ENCODE assay signal across 8 cellular contexts in the genomic region with DNA sequence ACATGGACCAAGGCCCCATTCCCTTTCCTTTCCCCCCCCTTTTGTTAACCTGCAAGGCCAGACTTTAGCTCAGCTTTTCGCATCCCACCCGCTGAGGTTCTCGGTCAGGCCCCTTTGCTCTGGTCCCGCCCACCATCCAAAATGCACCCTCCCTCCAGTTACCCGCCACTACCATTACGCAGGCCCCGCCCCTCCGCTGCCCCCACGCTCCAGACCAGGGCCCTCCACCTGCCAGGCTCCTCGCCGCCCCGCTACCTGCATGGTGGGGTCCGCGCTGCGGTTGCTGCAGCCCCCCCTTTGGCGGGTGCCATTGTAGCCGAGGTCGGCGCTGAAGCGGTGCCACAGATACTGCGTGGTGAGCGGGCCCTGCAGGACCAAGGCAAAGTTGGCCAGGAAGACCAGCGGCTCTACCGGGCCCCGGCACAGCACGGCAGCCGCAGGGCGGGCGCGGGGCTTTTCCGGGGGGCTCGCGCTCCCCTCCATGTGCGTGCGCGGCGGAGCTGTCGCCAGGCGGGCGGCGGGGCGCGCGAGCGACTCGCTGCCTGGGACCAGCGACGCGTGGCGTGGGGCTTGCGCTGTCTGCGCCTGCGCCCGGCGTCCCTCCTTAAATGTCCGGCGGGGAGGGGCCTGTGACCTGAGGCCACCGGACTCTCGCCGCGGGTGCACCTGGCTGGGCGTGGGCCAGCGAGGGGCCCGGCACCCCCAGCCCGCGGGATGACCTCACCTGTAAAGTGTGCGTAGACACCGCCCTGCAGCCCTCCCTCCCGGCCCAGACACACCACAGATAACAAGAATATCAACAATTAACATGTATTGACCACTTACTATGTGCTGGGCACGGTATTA. TPM values are rescaled to one million over a fixed set of nuclear protein-coding genes. Genes with fewer than 3 reads are reported as not detected.
DNase-seq lines count a peak whose midpoint lies in the region; ATAC-seq and TF ChIP-seq lines count a peak whose summit lies in the region.

TSS of gene SLC46A1 (minus strand) at position 581 of the 846 bp plus-strand sequence. CDS start at position 483, 98 bp downstream.

- no peak for TF ChIP-seq CTCF in GM12875 (IDR thresholded peaks at IDR 0.05; ENCODE audit: borderline replicate concordance, insufficient read depth, low read depth, low read length)
- TF ChIP-seq CTCF in foreskin keratinocyte (conservative IDR thresholded peaks at IDR 0.05): no peak
- TF ChIP-seq CTCF in neural progenitor cell (IDR thresholded peaks at IDR 0.05): no peak

- peak within 1 kb of the TSS; percentile 94 for H3K4me2 ChIP-seq in neural progenitor cell

- 2% methylated on average over 70 of the region's 70 CpGs for WGBS in thymus

- ATAC-seq in HG03045 (IDR thresholded peaks at IDR 0.05; ENCODE audit: unreplicated experiment) (peak; percentile 65), foreskin keratinocyte (peak; percentile 8), GM18520 (IDR thresholded peaks at IDR 0.05; ENCODE audit: unreplicated experiment) (no peak)
- peak; percentile 83 for ATAC-seq in activated T-helper 17 cell treated with anti-CD3 and anti-CD28 coated beads, Interleukin-2, amount 50 U/mL, for 72 hours (replicated peaks)

- H3K27ac ChIP-seq in foreskin keratinocyte (peak within 1 kb of the TSS; percentile 36), neural progenitor cell (no peak within 1 kb of the TSS), thymus (ENCODE audit: low read depth) (peak within 1 kb of the TSS; percentile 46)

- H3K9me3 Mint-ChIP-seq in activated T-helper 17 cell treated with anti-CD3 and anti-CD28 coated beads, Interleukin-2, amount 50 U/mL, for 72 hours: no peaks in the 10 kb centered on the region
- H3K9me3 Mint-ChIP-seq in neural progenitor cell: no peaks in the 10 kb centered on the region

- peaks cover 13% of the 10 kb centered on the region for H3K4me1 Mint-ChIP-seq in activated T-helper 17 cell treated with anti-CD3 and anti-CD28 coated beads, Interleukin-2, amount 50 U/mL, for 72 hours
- H3K4me1 Mint-ChIP-seq in neural progenitor cell: peaks cover 17% of the 10 kb centered on the region

- H3K27ac Mint-ChIP-seq in activated T-helper 17 cell treated with anti-CD3 and anti-CD28 coated beads, Interleukin-2, amount 50 U/mL, for 72 hours: peak within 1 kb of the TSS; percentile 33
- peak within 1 kb of the TSS; percentile 48 for H3K27ac Mint-ChIP-seq in neural progenitor cell

- H4K20me1 ChIP-seq in neural progenitor cell (ENCODE audit: low read depth): no peaks in the 10 kb centered on the region

- no peaks in the 10 kb centered on the region for H3K36me3 ChIP-seq in neural progenitor cell
- no peaks in the 10 kb centered on the region for H3K36me3 ChIP-seq in thymus (ENCODE audit: control insufficient read depth, insufficient read depth)

- peak within 1 kb of the TSS; percentile 64 for H3K4me3 ChIP-seq in GM12875 (ENCODE audit: low read depth, low read length)
- peak within 1 kb of the TSS; percentile 63 for H3K4me3 ChIP-seq in neural progenitor cell
- peak within 1 kb of the TSS; percentile 40 for H3K4me3 ChIP-seq in thymus (ENCODE audit: low read length)

- DNase-seq in NCI-H774 (lab: John Stamatoyannopoulos, UW) (peak; percentile 54), foreskin keratinocyte (no peak), neural progenitor cell (ENCODE audit: low spot score) (peak; percentile 68)

- no peaks in the 10 kb centered on the region for H3K79me2 ChIP-seq in neural progenitor cell (ENCODE audit: low read depth)

- H3K27me3 Mint-ChIP-seq in activated T-helper 17 cell treated with anti-CD3 and anti-CD28 coated beads, Interleukin-2, amount 50 U/mL, for 72 hours: peaks cover 10% of the 10 kb centered on the region
- H3K27me3 Mint-ChIP-seq in neural progenitor cell (ENCODE audit: insufficient read depth, low read depth): peaks cover 16% of the 10 kb centered on the region

- H2AFZ ChIP-seq in neural progenitor cell (replicated peaks): peak within 1 kb of the TSS; percentile 86

- no peaks in the 10 kb centered on the region for H3K27me3 ChIP-seq in foreskin keratinocyte
- peaks cover 66% of the 10 kb centered on the region for H3K27me3 ChIP-seq in neural progenitor cell
- peaks cover 8% of the 10 kb centered on the region for H3K27me3 ChIP-seq in thymus (ENCODE audit: control insufficient read depth, insufficient read depth)

- peaks cover 27% of the 10 kb centered on the region for H3F3A ChIP-seq in neural progenitor cell (ENCODE audit: low read depth)

- no peak within 1 kb of the TSS for H3K9ac ChIP-seq in neural progenitor cell

- H3K4me1 ChIP-seq in foreskin keratinocyte (peaks cover 34% of the 10 kb centered on the region), neural progenitor cell (peaks cover 21% of the 10 kb centered on the region), thymus (ENCODE audit: control insufficient read depth, insufficient read depth, low read length) (no peaks in the 10 kb centered on the region)

- no peaks in the 10 kb centered on the region for H3K36me3 Mint-ChIP-seq in activated T-helper 17 cell treated with anti-CD3 and anti-CD28 coated beads, Interleukin-2, amount 50 U/mL, for 72 hours (ENCODE audit: low read depth)
- no peaks in the 10 kb centered on the region for H3K36me3 Mint-ChIP-seq in neural progenitor cell

- H3K4me3 Mint-ChIP-seq in activated T-helper 17 cell treated with anti-CD3 and anti-CD28 coated beads, Interleukin-2, amount 50 U/mL, for 72 hours: peak within 1 kb of the TSS; percentile 76
- H3K4me3 Mint-ChIP-seq in neural progenitor cell: peak within 1 kb of the TSS; percentile 88

- H3K9me3 ChIP-seq in neural progenitor cell (ENCODE audit: low read depth) (no peaks in the 10 kb centered on the region), thymus (ENCODE audit: control insufficient read depth) (no peaks in the 10 kb centered on the region)

RNA-seq across cellular contexts. Expression of gene SLC46A1, which starts in this region (rescaled TPM):
- 1 to 10 TPM; 2.5 to 4.4 TPM for total RNA-seq in activated T-helper 17 cell treated with anti-CD3 and anti-CD28 coated beads, Interleukin-2, amount 50 U/mL, for 72 hours
- total RNA-seq in foreskin keratinocyte: 5.5 and 6.8 TPM in 2 replicates
- polyA plus RNA-seq in foreskin keratinocyte: 4.0 and 4.2 TPM in 2 replicates
- total RNA-seq in neural progenitor cell (ENCODE audit: low replicate concordance): 2.4 TPM in 2 replicates
- polyA plus RNA-seq in thymus: 10.5 TPM

Comparison
In these comparisons a context has a peak if more than half of its experiments do, and no peak if none do; other contexts are left out.
1. DNase-seq: peak in NCI-H774 (single experiment) and neural progenitor cell (single experiment); none in foreskin keratinocyte (0 of 2).
2. Peak in every context shown above with its lines, with median percentiles within 50 percentile points of each other: H3K4me3 ChIP-seq.